ENCODE assay signal across 1 cellular context in the genomic region with DNA sequence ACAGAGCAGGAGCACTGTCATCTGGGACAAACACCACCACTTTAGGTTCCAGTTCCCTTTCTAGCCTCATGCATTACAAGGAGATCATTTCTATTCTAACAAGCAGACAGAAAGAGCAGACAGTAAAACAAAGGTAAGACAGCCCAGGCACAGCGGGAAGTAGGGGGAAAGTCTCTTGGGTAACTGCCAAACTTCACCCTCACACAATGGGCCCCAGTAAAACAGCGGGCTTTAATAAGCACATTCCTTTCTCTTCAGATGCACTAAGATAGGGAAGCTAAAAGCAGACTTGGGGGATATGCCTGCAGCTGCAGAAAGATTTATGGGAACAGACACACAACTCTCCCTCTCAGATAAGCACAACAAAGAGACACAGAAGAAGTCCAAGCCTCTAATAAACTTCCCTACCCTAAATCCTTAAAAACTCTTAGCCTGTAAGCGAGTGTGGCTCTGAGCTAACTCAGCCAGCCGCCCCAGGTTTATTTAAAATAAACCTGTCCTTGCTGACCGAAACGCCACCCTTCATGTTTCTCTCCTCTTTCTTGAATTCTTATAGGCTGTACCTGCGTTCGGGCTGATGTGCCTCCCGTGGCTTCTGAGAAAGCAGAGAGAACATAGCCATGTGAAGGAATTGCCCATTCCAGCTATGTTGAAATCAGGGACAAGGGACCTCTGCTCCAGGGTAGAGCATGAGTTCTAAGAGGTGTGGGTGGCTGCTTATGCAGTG.
TF ChIP-seq lines count a peak whose summit lies in the region.

No MANE protein-coding gene starts in this region.

TF ChIP-seq in WTC11, 78 proteins besides CTCF, POLR2A, EP300 and RAD21 (continued from another document):
- TF ChIP-seq ATF2 (CRISPR knock-in tag; IDR thresholded peaks at IDR 0.05; ENCODE audit: borderline replicate concordance, low read depth) (no peak), GTF2I (CRISPR knock-in tag; conservative IDR thresholded peaks at IDR 0.05) (no peak), FOXK1 (CRISPR knock-in tag; IDR thresholded peaks at IDR 0.05) (peak; percentile 46), JUN (CRISPR knock-in tag; IDR thresholded peaks at IDR 0.05) (no peak), ZNF396 (CRISPR knock-in tag; IDR thresholded peaks at IDR 0.05; ENCODE audit: borderline replicate concordance) (no peak), TEAD4 (CRISPR knock-in tag; IDR thresholded peaks at IDR 0.05) (no peak), ERG (CRISPR knock-in tag; IDR thresholded peaks at IDR 0.05) (no peak), ZNF121 (CRISPR knock-in tag; IDR thresholded peaks at IDR 0.05) (no peak), ETV6 (CRISPR knock-in tag; IDR thresholded peaks at IDR 0.05) (0 out of 2 replicates have a peak, but pooled peaks have one; percentile 46), FOXP4 (CRISPR knock-in tag; IDR thresholded peaks at IDR 0.05) (peak; percentile 27; the same call in 1 of the 2 replicates), CDX4 (CRISPR knock-in tag; IDR thresholded peaks at IDR 0.05; ENCODE audit: borderline replicate concordance) (no peak), ZNF423 (CRISPR knock-in tag; IDR thresholded peaks at IDR 0.05) (no peak)
- TF ChIP-seq, protein P1, sequence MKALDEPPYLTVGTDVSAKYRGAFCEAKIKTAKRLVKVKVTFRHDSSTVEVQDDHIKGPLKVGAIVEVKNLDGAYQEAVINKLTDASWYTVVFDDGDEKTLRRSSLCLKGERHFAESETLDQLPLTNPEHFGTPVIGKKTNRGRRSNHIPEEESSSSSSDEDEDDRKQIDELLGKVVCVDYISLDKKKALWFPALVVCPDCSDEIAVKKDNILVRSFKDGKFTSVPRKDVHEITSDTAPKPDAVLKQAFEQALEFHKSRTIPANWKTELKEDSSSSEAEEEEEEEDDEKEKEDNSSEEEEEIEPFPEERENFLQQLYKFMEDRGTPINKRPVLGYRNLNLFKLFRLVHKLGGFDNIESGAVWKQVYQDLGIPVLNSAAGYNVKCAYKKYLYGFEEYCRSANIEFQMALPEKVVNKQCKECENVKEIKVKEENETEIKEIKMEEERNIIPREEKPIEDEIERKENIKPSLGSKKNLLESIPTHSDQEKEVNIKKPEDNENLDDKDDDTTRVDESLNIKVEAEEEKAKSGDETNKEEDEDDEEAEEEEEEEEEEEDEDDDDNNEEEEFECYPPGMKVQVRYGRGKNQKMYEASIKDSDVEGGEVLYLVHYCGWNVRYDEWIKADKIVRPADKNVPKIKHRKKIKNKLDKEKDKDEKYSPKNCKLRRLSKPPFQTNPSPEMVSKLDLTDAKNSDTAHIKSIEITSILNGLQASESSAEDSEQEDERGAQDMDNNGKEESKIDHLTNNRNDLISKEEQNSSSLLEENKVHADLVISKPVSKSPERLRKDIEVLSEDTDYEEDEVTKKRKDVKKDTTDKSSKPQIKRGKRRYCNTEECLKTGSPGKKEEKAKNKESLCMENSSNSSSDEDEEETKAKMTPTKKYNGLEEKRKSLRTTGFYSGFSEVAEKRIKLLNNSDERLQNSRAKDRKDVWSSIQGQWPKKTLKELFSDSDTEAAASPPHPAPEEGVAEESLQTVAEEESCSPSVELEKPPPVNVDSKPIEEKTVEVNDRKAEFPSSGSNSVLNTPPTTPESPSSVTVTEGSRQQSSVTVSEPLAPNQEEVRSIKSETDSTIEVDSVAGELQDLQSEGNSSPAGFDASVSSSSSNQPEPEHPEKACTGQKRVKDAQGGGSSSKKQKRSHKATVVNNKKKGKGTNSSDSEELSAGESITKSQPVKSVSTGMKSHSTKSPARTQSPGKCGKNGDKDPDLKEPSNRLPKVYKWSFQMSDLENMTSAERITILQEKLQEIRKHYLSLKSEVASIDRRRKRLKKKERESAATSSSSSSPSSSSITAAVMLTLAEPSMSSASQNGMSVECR (CRISPR knock-in tag; IDR thresholded peaks at IDR 0.05; ENCODE audit: borderline replicate concordance): no peak
TF ChIP-seq in WTC11: peak in this region for 3.
